ENCODE assay signal across 8 cellular contexts in genomic region chr1:28668956-28669719, GRCh38. TPM values are rescaled to one million over a fixed set of nuclear protein-coding genes. Genes with fewer than 3 reads are reported as not detected.
DNase-seq lines count a peak whose midpoint lies in the region; ATAC-seq and TF ChIP-seq lines count a peak whose summit lies in the region.

No MANE protein-coding gene starts in this region.

- peak; percentile 55 for ATAC-seq in HG02642 (IDR thresholded peaks at IDR 0.05; ENCODE audit: poor library complexity, unreplicated experiment)
- peak; percentile 56 to 78 (median 70) for ATAC-seq in right lobe of liver

- TF ChIP-seq CTCF in choroid plexus epithelial cell (conservative IDR thresholded peaks at IDR 0.05; ENCODE audit: low read depth, low read length) (no peak), right lobe of liver (IDR thresholded peaks at IDR 0.05) (no peak)

- peak overlapping the region; percentile 77 for H3K4me3 ChIP-seq in choroid plexus epithelial cell (ENCODE audit: low read depth, low read length)
- peak overlapping the region; percentile 78 to 98 (median 90) for H3K4me3 ChIP-seq in right lobe of liver

- intact Hi-C loops in right lobe of liver (cut with DNase I) = no loop called here

- TF ChIP-seq POLR2A in right lobe of liver (IDR thresholded peaks at IDR 0.05) = peak; percentile 22

- peaks cover 0 to 14% (median 0%) of the 10 kb centered on the region in 4 donors for H3K4me1 ChIP-seq in right lobe of liver

- H3K9me3 ChIP-seq in right lobe of liver = no peaks in the 10 kb centered on the region

- no peaks in the 10 kb centered on the region for H3K27me3 ChIP-seq in right lobe of liver

- 0% methylated on average over 19 of the region's 63 CpGs for WGBS in right lobe of liver (ENCODE audit: insufficient coverage, low coverage, low lambda C conversion rate, missing lambda C conversion rate)

- no peaks in the 10 kb centered on the region for H3K36me3 ChIP-seq in right lobe of liver

- peak; percentile 43 for DNase-seq in NCI-H2107 treated with DMSO at 0.1 percent for 48 hours (lab: John Stamatoyannopoulos, UW; ENCODE audit: unreplicated experiment)
- no peak for DNase-seq in NCI-H2107 (lab: John Stamatoyannopoulos, UW)
- peak; percentile 80 for DNase-seq in NCI-H146 (lab: John Stamatoyannopoulos, UW)
- peak; percentile 19 to 58 for DNase-seq in activated CD4-positive, alpha-beta T cell treated with anti-CD3 and anti-CD28 coated beads for 24 hours (ENCODE audit: low read depth in 2 of 2)
- DNase-seq in choroid plexus epithelial cell (ENCODE audit: low read depth) = peak; percentile 46
- DNase-seq in right lobe of liver = peak; percentile 63 to 67 (median 66)
- peak in 2 of 3 donors; percentile 8 to 59 for DNase-seq in stimulated activated CD4-positive, alpha-beta T cell treated with anti-CD3 and anti-CD28 coated beads, TNF-alpha, amount 100 ng/mL, for 1 hour (ENCODE audit: low read depth in 3 of 3, low spot score in 1 of 3)

- H3K27ac ChIP-seq in right lobe of liver = peak overlapping the region; percentile 83 to 98 (median 94)

RNA-seq across cellular contexts. Expression of gene GMEB1, which starts 0.6 kb away (rescaled TPM):
- total RNA-seq in right lobe of liver = 1 to 10 TPM; 2.8 to 5.7 (median 4.6) TPM

RNA-seq across cellular contexts. Expression of gene RNU11, which starts 20.7 kb away (rescaled TPM):
- not detected for total RNA-seq in right lobe of liver

RNA-seq across cellular contexts. Expression of gene TAF12, which starts 26.3 kb away (rescaled TPM):
- total RNA-seq in right lobe of liver = 10 to 100 TPM in 4 of 6 experiments, 1 to 10 TPM in 2; 7.8 to 12.0 (median 10.3) TPM
